In genomic region chr7:73679709-73680108, GRCh38 we compare ENCODE assay signal across 21 cellular contexts. TPM values are rescaled to one million over a fixed set of nuclear protein-coding genes. Genes with fewer than 3 reads are reported as not detected.
A peak's percentile ranks its signal among the peaks of the same experiment; 100 is the strongest.
DNase-seq lines count a peak whose midpoint lies in the region; ATAC-seq and TF ChIP-seq lines count a peak whose summit lies in the region.
"Had no signal": no experiment of that assay in that cellular context is flagged by ENCODE, and none has a peak within 500 bp of the region (broad histone marks: within the 10 kb centered on the region; RNA-seq: fewer than 3 reads in every experiment).

No MANE protein-coding gene starts in this region.

- H3K27me3 ChIP-seq in SK-N-SH (ENCODE audit: insufficient read depth) (no peaks in the 10 kb centered on the region), osteoblast (ENCODE audit: insufficient read depth, low read length) (no peaks in the 10 kb centered on the region)
- H3K27me3 ChIP-seq: SJCRH30 had no signal

- CTCF ChIA-PET in SK-N-SH (lab: Yijun Ruan, JAX) (interaction anchor here (1.0 to 1.9 kb wide), 2 partner anchors 12 to 22 kb away, joined by 3 to 7 read pairs; partner anchors contain the start of gene VPS37D), HEK293 (lab: Yijun Ruan, JAX) (no interaction called here)

- H4K20me1 ChIP-seq in SK-N-SH (ENCODE audit: insufficient read depth) = no peaks in the 10 kb centered on the region
- peaks cover 25% of the 10 kb centered on the region for H4K20me1 ChIP-seq in osteoblast (ENCODE audit: insufficient read depth, low read length)

- H3K79me2 ChIP-seq in SK-N-SH (ENCODE audit: insufficient read depth) = peaks cover 66% of the 10 kb centered on the region
- H3K79me2 ChIP-seq in osteoblast (ENCODE audit: insufficient read depth, low read length) = peaks cover 59% of the 10 kb centered on the region

- H3K4me2 ChIP-seq in SK-N-SH = 0 out of 2 replicates have a peak overlapping the region, but pooled peaks have one; percentile 98
- no peak overlapping the region for H3K4me2 ChIP-seq in osteoblast (ENCODE audit: insufficient read depth, low read length)

- H3K4me1 ChIP-seq in SK-N-SH (ENCODE audit: control insufficient read depth in 1 of 2, insufficient read depth in 2 of 2, low read depth in 1 of 2, low read length in 1 of 2) (peaks cover 19 to 20% of the 10 kb centered on the region in 2 experiments; a peak in 3 of 4 replicates), HEK293 (ENCODE audit: control insufficient read depth, insufficient read depth, low read length) (peaks cover 3% of the 10 kb centered on the region; the same call in 1 of the 2 replicates), osteoblast (ENCODE audit: insufficient read depth, low read length) (peaks cover 26% of the 10 kb centered on the region)

- H3K9ac ChIP-seq in SK-N-SH (no peak overlapping the region), SK-N-MC (ENCODE audit: insufficient read length) (no peak overlapping the region)

- ATAC-seq in SK-N-SH treated with all-trans-retinoic acid at 6 μM for 48 hours = no peak
- no peak for ATAC-seq in HG02642 (IDR thresholded peaks at IDR 0.05; ENCODE audit: poor library complexity, unreplicated experiment)

- TF ChIP-seq RAD21 in SK-N-SH (IDR thresholded peaks at IDR 0.05; ENCODE audit: low read length) = no peak

- H3K36me3 ChIP-seq in SK-N-SH (replicated peaks in 1 of 2; ENCODE audit: control insufficient read depth in 1 of 2, insufficient read depth in 2 of 2, low read length in 1 of 2) = peaks cover 7 to 27% of the 10 kb centered on the region in 2 experiments
- peaks cover 0 to 19% of the 10 kb centered on the region in 2 experiments; a peak in 1 of 3 replicates for H3K36me3 ChIP-seq in HEK293 (ENCODE audit: control insufficient read depth in 2 of 2, insufficient read depth in 1 of 2, low read length in 2 of 2)
- H3K36me3 ChIP-seq in SK-N-MC (ENCODE audit: insufficient read depth, low read length) = no peaks in the 10 kb centered on the region; the same call in 1 of the 2 replicates
- H3K36me3 ChIP-seq in osteoblast (ENCODE audit: insufficient read depth, low read length) = peaks cover 12% of the 10 kb centered on the region

- no peak for TF ChIP-seq EP300 in SK-N-SH (IDR thresholded peaks at IDR 0.05; ENCODE audit: borderline replicate concordance in 1 of 2, low read depth in 1 of 2, low read length in 1 of 2)

- DNase-seq in SK-N-SH (no peak), SK-N-MC (ENCODE audit: low read depth, low spot score) (no peak), osteoblast (ENCODE audit: insufficient read length, low spot score, missing footprints) (peak; percentile 26), GF-D8 (lab: John Stamatoyannopoulos, UW) (no peak)
- DNase-seq in activated CD4-positive, CD25-positive, alpha-beta regulatory T cell treated with anti-CD3 and anti-CD28 coated beads, Interleukin-2, amount 50 U/mL, for 72 hours = no peak
- DNase-seq: DMS 273 treated with DMSO at 0.1 percent for 48 hours, DND-41, H9, NCI-H1092 treated with DMSO at 0.1 percent for 48 hours, NCI-H146, NCI-H2171, NCI-H526 treated with DMSO at 0.1 percent for 48 hours, RPMI8226, SJCRH30 had no signal

- no peak overlapping the region for H3K27ac ChIP-seq in SK-N-SH (ENCODE audit: low read depth in 2 of 2, low read length in 1 of 2)
- H3K27ac ChIP-seq in HEK293 (ENCODE audit: extremely low read depth, low read depth, low read length) = no peak overlapping the region
- peak overlapping the region; percentile 57 for H3K27ac ChIP-seq in SK-N-MC
- no peak overlapping the region for H3K27ac ChIP-seq in osteoblast (ENCODE audit: low read depth, low read length)
- H3K27ac ChIP-seq: 22Rv1, SJCRH30 had no signal

- TF ChIP-seq CTCF in SK-N-SH (IDR thresholded peaks at IDR 0.05) = no peak
- TF ChIP-seq CTCF in HEK293 (tag by site-specific recombination; IDR thresholded peaks at IDR 0.05) = no peak
- no peak for TF ChIP-seq CTCF in osteoblast (IDR thresholded peaks at IDR 0.05; ENCODE audit: extremely low read depth, low read depth, low read length)

- no peak overlapping the region for H2AFZ ChIP-seq in SK-N-SH (ENCODE audit: low read depth)
- no peak overlapping the region for H2AFZ ChIP-seq in osteoblast (ENCODE audit: low read length)

- H3K9me3 ChIP-seq in SK-N-SH (no peaks in the 10 kb centered on the region), HEK293 (ENCODE audit: control insufficient read depth, insufficient read depth, low read depth, low read length) (no peaks in the 10 kb centered on the region), SK-N-MC (ENCODE audit: low read depth, low read length) (no peaks in the 10 kb centered on the region), osteoblast (ENCODE audit: low read depth, low read length) (no peaks in the 10 kb centered on the region)
- H3K9me3 ChIP-seq: SJCRH30 had no signal

- H3F3A ChIP-seq in SK-N-SH (replicated peaks; ENCODE audit: insufficient read depth) = no peaks in the 10 kb centered on the region

- POLR2A ChIA-PET in SK-N-SH (lab: Yijun Ruan, JAX) = no interaction called here
- POLR2A ChIA-PET in HEK293 (lab: Yijun Ruan, JAX) = no interaction called here

- H3K4me3 ChIP-seq in SK-N-SH (ENCODE audit: low read depth in 2 of 2, low read length in 1 of 2) (no peak overlapping the region), HEK293 (ENCODE audit: low read depth, low read length) (no peak overlapping the region), SK-N-MC (no peak overlapping the region), osteoblast (ENCODE audit: insufficient read depth, low read length) (no peak overlapping the region)
- H3K4me3 ChIP-seq: SJCRH30 had no signal

- WGBS in SK-N-SH (ENCODE audit: low lambda C conversion rate) = 96% methylated on average over 2 of the region's 2 CpGs

- no peaks in the 10 kb centered on the region for H3K9me2 ChIP-seq in SK-N-SH

TF ChIP-seq in SK-N-SH, 30 proteins besides CTCF, POLR2A, EP300 and RAD21 (continues in another document):
- TF ChIP-seq RXRA (IDR thresholded peaks at IDR 0.05; ENCODE audit: borderline replicate concordance, low read depth) (no peak), GABPA (IDR thresholded peaks at IDR 0.05; ENCODE audit: low read depth) (no peak), SIN3A (IDR thresholded peaks at IDR 0.05; ENCODE audit: borderline replicate concordance, low read depth, low read length) (no peak)

TF ChIP-seq in SK-N-SH treated with all-trans-retinoic acid at 6 μM for 48 hours, 23 proteins besides CTCF, POLR2A, EP300 and RAD21:
- TF ChIP-seq ISL1 (CRISPR knock-in tag; IDR thresholded peaks at IDR 0.05) = no peak
TF ChIP-seq in SK-N-SH treated with all-trans-retinoic acid at 6 μM for 48 hours: peak in this region for 0.

TF ChIP-seq in HEK293, 187 proteins besides CTCF, POLR2A, EP300 and RAD21:
- TF ChIP-seq ZNF529 (tag by site-specific recombination; IDR thresholded peaks at IDR 0.05; ENCODE audit: insufficient replicate concordance) (no peak), ZNF555 (tag by site-specific recombination; conservative IDR thresholded peaks at IDR 0.05) (no peak), ZNF335 (tag by site-specific recombination; conservative IDR thresholded peaks at IDR 0.05) (peak; percentile 85), ZNF221 (tag by site-specific recombination; IDR thresholded peaks at IDR 0.05; ENCODE audit: borderline replicate concordance) (no peak), KLF1 (tag by site-specific recombination; IDR thresholded peaks at IDR 0.05) (no peak)

RNA-seq across cellular contexts. Expression of gene DNAJC30, which starts 3.5 kb away (rescaled TPM):
- polyA plus RNA-seq in SK-N-SH (2012; rRNA removed) = 10.6 and 11.0 TPM in 2 replicates
- 8.0 and 10.5 TPM in 2 replicates for polyA plus RNA-seq in SK-N-SH (2012; cell fraction: cytosol; rRNA removed)
- 7.5 and 8.0 TPM in 2 replicates for polyA plus RNA-seq in SK-N-SH (2012; cell fraction: nucleus; rRNA removed)
- total RNA-seq in osteoblast = 2.9 TPM in 2 replicates

RNA-seq across cellular contexts. Expression of gene BUD23, which starts 3.7 kb away (rescaled TPM):
- polyA plus RNA-seq in SK-N-SH (2012; rRNA removed) = 174 and 206 TPM in 2 replicates
- 167 and 190 TPM in 2 replicates for polyA plus RNA-seq in SK-N-SH (2012; cell fraction: cytosol; rRNA removed)
- polyA plus RNA-seq in SK-N-SH (2012; cell fraction: nucleus; rRNA removed) = 151 and 156 TPM in 2 replicates
- 33.9 and 36.9 TPM in 2 replicates for total RNA-seq in osteoblast

RNA-seq across cellular contexts. Expression of gene VPS37D, which starts 12.1 kb away (rescaled TPM):
- 5.7 and 7.4 TPM in 2 replicates for polyA plus RNA-seq in SK-N-SH (2012; rRNA removed)
- polyA plus RNA-seq in SK-N-SH (2012; cell fraction: cytosol; rRNA removed) = 3.7 and 5.9 TPM in 2 replicates
- polyA plus RNA-seq in SK-N-SH (2012; cell fraction: nucleus; rRNA removed) = 5.7 and 10.9 TPM in 2 replicates
- 5.8 and 5.9 TPM in 2 replicates for total RNA-seq in osteoblast
- polyA plus RNA-seq: CD14-positive monocyte had no signal

RNA-seq across cellular contexts. Expression of gene STX1A, which starts 39.8 kb away (rescaled TPM):
- 81.2 and 91.1 TPM in 2 replicates for polyA plus RNA-seq in SK-N-SH (2012; rRNA removed)
- polyA plus RNA-seq in SK-N-SH (2012; cell fraction: cytosol; rRNA removed) = 40.6 and 54.4 TPM in 2 replicates
- 330 and 340 TPM in 2 replicates for polyA plus RNA-seq in SK-N-SH (2012; cell fraction: nucleus; rRNA removed)
- 15.9 and 17.4 TPM in 2 replicates for total RNA-seq in osteoblast

RNA-seq across cellular contexts. Expression of gene MLXIPL, which starts 55.4 kb away (rescaled TPM):
- 0.21 and 0.32 TPM in 2 replicates for polyA plus RNA-seq in SK-N-SH (2012; rRNA removed)
- polyA plus RNA-seq in SK-N-SH (2012; cell fraction: cytosol; rRNA removed) = 0.03 and 0.05 TPM in 2 replicates
- 1.3 and 1.8 TPM in 2 replicates for polyA plus RNA-seq in SK-N-SH (2012; cell fraction: nucleus; rRNA removed)
- 0.29 and 0.72 TPM in 2 replicates for total RNA-seq in osteoblast
- total RNA-seq: G401 had no signal
- polyA plus RNA-seq: AG04450 had no signal
